ENCODE assay signal across 9 cellular contexts in the genomic region with DNA sequence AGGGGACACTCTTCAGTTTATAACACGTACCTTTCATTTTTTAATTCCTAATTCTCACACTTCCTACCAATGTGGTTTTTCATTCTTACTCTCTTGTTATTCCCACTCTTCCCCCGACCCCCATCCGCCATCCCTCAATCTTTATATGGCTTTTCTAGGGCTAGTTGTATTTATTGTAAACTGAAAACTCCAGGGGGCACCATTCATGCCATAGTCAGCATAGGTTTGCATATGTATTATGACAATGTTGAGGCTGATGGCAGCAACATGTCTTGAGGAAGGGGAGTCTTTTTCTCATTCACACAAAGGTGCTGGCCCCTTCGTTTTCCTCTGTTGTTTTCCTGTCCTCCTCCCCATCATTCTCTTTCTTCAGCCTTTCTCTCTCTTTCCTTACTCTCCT. TPM values are rescaled to one million over a fixed set of nuclear protein-coding genes. Genes with fewer than 3 reads are reported as not detected.
DNase-seq lines count a peak whose midpoint lies in the region; ATAC-seq and TF ChIP-seq lines count a peak whose summit lies in the region.
"Had no signal": no experiment of that assay in that cellular context is flagged by ENCODE, and none has a peak within 500 bp of the region (broad histone marks: within the 10 kb centered on the region; RNA-seq: fewer than 3 reads in every experiment).

No MANE protein-coding gene starts in this region.

- intact Hi-C loops in Right ventricle myocardium inferior (cut with DNase I) = loop anchor here (2.0 to 5.0 kb wide), 3 partner anchors 69 to 339 kb away; a partner anchor contains a TSS

- no peaks in the 10 kb centered on the region for H3K36me3 Mint-ChIP-seq in activated CD4-positive, alpha-beta T cell treated with anti-CD3 and anti-CD28 coated beads, Interleukin-2, amount 10 ng/mL, durations not matched to agents 7 days and 5 days (ENCODE audit: low read depth)
- no peaks in the 10 kb centered on the region for H3K36me3 Mint-ChIP-seq in neural crest cell (ENCODE audit: low read depth)
- H3K36me3 Mint-ChIP-seq: neural progenitor cell had no signal

- CTCF ChIA-PET in activated CD4-positive, alpha-beta T cell treated with anti-CD3 and anti-CD28 coated beads, Interleukin-2, amount 10 ng/mL, durations not matched to agents 7 days and 5 days (lab: Charles Lee) = interaction anchor here (1.3 to 2.1 kb wide), 2 partner anchors 152 to 159 kb away, joined by 3 to 10 read pairs; no protein-coding TSS in a partner anchor

- no peaks in the 10 kb centered on the region for H3K9me3 ChIP-seq in WERI-Rb-1 (ENCODE audit: severe bottlenecking)

- no peak overlapping the region for H3K4me3 Mint-ChIP-seq in activated CD4-positive, alpha-beta T cell treated with anti-CD3 and anti-CD28 coated beads, Interleukin-2, amount 10 ng/mL, durations not matched to agents 7 days and 5 days
- no peak overlapping the region for H3K4me3 Mint-ChIP-seq in neural crest cell
- H3K4me3 Mint-ChIP-seq: neural progenitor cell had no signal

- no peaks in the 10 kb centered on the region for H3K27me3 ChIP-seq in WERI-Rb-1 (ENCODE audit: insufficient read depth, low read depth, severe bottlenecking)
- H3K27me3 ChIP-seq: neural progenitor cell had no signal

- peak; percentile 9; the same call in 1 of the 2 replicates for TF ChIP-seq CTCF in WERI-Rb-1 (IDR thresholded peaks at IDR 0.05; ENCODE audit: low read depth, low read length)
- TF ChIP-seq CTCF in neural crest cell (conservative IDR thresholded peaks at IDR 0.05) = peak; percentile 28

- DNase-seq in activated CD4-positive, alpha-beta T cell treated with anti-CD3 and anti-CD28 coated beads, Interleukin-2, amount 10 ng/mL, durations not matched to agents 7 days and 5 days = peak; percentile 39
- DNase-seq in activated CD4-positive, alpha-beta T cell treated with anti-CD3 and anti-CD28 coated beads, Interleukin-2, amount 50 U/mL, for 48 hours = no peak
- no peak for DNase-seq in WERI-Rb-1
- DNase-seq in neural crest cell (ENCODE audit: low read depth, low spot score) = no peak
- no peak for DNase-seq in AG20443 (ENCODE audit: low spot score)
- DNase-seq in Right ventricle myocardium inferior (ENCODE audit: missing footprints) = no peak
- DNase-seq in stimulated activated naive CD8-positive, alpha-beta T cell treated with anti-CD3 and anti-CD28 coated beads, Interleukin-15, Interleukin-2, amounts not matched to agents 100 U/mL and 50 U/mL, for 24 hours = no peak

- 0 out of 2 replicates have a peak, but pooled peaks have one; percentile 10 for TF ChIP-seq RAD21 in Ishikawa (IDR thresholded peaks at IDR 0.05; ENCODE audit: low read depth)

- no peak overlapping the region for H3K27ac ChIP-seq in WERI-Rb-1
- H3K27ac ChIP-seq: neural progenitor cell had no signal

- H3K9me3 Mint-ChIP-seq in activated CD4-positive, alpha-beta T cell treated with anti-CD3 and anti-CD28 coated beads, Interleukin-2, amount 10 ng/mL, durations not matched to agents 7 days and 5 days = no peaks in the 10 kb centered on the region
- H3K9me3 Mint-ChIP-seq in neural crest cell = no peaks in the 10 kb centered on the region
- H3K9me3 Mint-ChIP-seq: neural progenitor cell had no signal

- ATAC-seq in Right ventricle myocardium inferior = no peak
- no peak for ATAC-seq in stimulated activated naive CD8-positive, alpha-beta T cell treated with anti-CD3 and anti-CD28 coated beads, Interleukin-15, Interleukin-2, amounts not matched to agents 100 U/mL and 50 U/mL, for 24 hours

- no peak for TF ChIP-seq EP300 in Ishikawa (IDR thresholded peaks at IDR 0.05; ENCODE audit: borderline replicate concordance)

- H3K27me3 Mint-ChIP-seq in activated CD4-positive, alpha-beta T cell treated with anti-CD3 and anti-CD28 coated beads, Interleukin-2, amount 10 ng/mL, durations not matched to agents 7 days and 5 days = no peaks in the 10 kb centered on the region
- peaks cover 6% of the 10 kb centered on the region for H3K27me3 Mint-ChIP-seq in neural crest cell (ENCODE audit: low read depth)

- POLR2A ChIA-PET in activated CD4-positive, alpha-beta T cell treated with anti-CD3 and anti-CD28 coated beads, Interleukin-2, amount 10 ng/mL, durations not matched to agents 7 days and 5 days (lab: Charles Lee) = no interaction called here

- no peaks in the 10 kb centered on the region for H3K36me3 ChIP-seq in WERI-Rb-1
- H3K36me3 ChIP-seq: neural progenitor cell had no signal

- H3K27ac Mint-ChIP-seq in activated CD4-positive, alpha-beta T cell treated with anti-CD3 and anti-CD28 coated beads, Interleukin-2, amount 10 ng/mL, durations not matched to agents 7 days and 5 days = peak overlapping the region; percentile 71
- H3K27ac Mint-ChIP-seq in neural crest cell (ENCODE audit: unreplicated experiment) = no peak overlapping the region
- H3K27ac Mint-ChIP-seq: neural progenitor cell had no signal

- peaks cover 29% of the 10 kb centered on the region for H3K4me1 Mint-ChIP-seq in activated CD4-positive, alpha-beta T cell treated with anti-CD3 and anti-CD28 coated beads, Interleukin-2, amount 10 ng/mL, durations not matched to agents 7 days and 5 days
- H3K4me1 Mint-ChIP-seq in neural crest cell = no peaks in the 10 kb centered on the region

- H3K4me3 ChIP-seq in WERI-Rb-1 (ENCODE audit: low read depth, low read length) = no peak overlapping the region
- H3K4me3 ChIP-seq: neural progenitor cell had no signal

TF ChIP-seq in Ishikawa, 13 proteins besides CTCF, POLR2A, EP300 and RAD21:
- TF ChIP-seq CEBPB (IDR thresholded peaks at IDR 0.05) = no peak
- TF ChIP-seq FOXM1 (IDR thresholded peaks at IDR 0.05; ENCODE audit: borderline replicate concordance, low read depth) = no peak
- TF ChIP-seq, protein P1, sequence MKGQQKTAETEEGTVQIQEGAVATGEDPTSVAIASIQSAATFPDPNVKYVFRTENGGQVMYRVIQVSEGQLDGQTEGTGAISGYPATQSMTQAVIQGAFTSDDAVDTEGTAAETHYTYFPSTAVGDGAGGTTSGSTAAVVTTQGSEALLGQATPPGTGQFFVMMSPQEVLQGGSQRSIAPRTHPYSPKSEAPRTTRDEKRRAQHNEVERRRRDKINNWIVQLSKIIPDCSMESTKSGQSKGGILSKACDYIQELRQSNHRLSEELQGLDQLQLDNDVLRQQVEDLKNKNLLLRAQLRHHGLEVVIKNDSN (IDR thresholded peaks at IDR 0.05) = no peak
- no peak for TF ChIP-seq TAF1 (IDR thresholded peaks at IDR 0.05; ENCODE audit: low read depth)
- no peak for TF ChIP-seq NFIC (IDR thresholded peaks at IDR 0.05)
- TF ChIP-seq ZBTB7A (IDR thresholded peaks at IDR 0.05; ENCODE audit: low read depth) = no peak
- no peak for TF ChIP-seq TEAD4 (IDR thresholded peaks at IDR 0.05)
- TF ChIP-seq EGR1 (IDR thresholded peaks at IDR 0.05) = no peak
- TF ChIP-seq, protein P2, sequence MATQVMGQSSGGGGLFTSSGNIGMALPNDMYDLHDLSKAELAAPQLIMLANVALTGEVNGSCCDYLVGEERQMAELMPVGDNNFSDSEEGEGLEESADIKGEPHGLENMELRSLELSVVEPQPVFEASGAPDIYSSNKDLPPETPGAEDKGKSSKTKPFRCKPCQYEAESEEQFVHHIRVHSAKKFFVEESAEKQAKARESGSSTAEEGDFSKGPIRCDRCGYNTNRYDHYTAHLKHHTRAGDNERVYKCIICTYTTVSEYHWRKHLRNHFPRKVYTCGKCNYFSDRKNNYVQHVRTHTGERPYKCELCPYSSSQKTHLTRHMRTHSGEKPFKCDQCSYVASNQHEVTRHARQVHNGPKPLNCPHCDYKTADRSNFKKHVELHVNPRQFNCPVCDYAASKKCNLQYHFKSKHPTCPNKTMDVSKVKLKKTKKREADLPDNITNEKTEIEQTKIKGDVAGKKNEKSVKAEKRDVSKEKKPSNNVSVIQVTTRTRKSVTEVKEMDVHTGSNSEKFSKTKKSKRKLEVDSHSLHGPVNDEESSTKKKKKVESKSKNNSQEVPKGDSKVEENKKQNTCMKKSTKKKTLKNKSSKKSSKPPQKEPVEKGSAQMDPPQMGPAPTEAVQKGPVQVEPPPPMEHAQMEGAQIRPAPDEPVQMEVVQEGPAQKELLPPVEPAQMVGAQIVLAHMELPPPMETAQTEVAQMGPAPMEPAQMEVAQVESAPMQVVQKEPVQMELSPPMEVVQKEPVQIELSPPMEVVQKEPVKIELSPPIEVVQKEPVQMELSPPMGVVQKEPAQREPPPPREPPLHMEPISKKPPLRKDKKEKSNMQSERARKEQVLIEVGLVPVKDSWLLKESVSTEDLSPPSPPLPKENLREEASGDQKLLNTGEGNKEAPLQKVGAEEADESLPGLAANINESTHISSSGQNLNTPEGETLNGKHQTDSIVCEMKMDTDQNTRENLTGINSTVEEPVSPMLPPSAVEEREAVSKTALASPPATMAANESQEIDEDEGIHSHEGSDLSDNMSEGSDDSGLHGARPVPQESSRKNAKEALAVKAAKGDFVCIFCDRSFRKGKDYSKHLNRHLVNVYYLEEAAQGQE (IDR thresholded peaks at IDR 0.05; ENCODE audit: low read depth) = no peak
- TF ChIP-seq YY1 (IDR thresholded peaks at IDR 0.05; ENCODE audit: low read depth) = no peak
- TF ChIP-seq, protein P3, sequence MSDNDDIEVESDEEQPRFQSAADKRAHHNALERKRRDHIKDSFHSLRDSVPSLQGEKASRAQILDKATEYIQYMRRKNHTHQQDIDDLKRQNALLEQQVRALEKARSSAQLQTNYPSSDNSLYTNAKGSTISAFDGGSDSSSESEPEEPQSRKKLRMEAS (IDR thresholded peaks at IDR 0.05) = no peak
- no peak for TF ChIP-seq CREB1 (IDR thresholded peaks at IDR 0.05; ENCODE audit: low read depth)
- TF ChIP-seq TCF12 (IDR thresholded peaks at IDR 0.05; ENCODE audit: low read depth) = no peak

RNA-seq across cellular contexts. Expression of a gene that starts 27.7 kb away (rescaled TPM):
- 10 to 100 TPM; 55.8 to 56.2 TPM for total RNA-seq in activated CD4-positive, alpha-beta T cell treated with anti-CD3 and anti-CD28 coated beads, Interleukin-2, amount 10 ng/mL, durations not matched to agents 7 days and 5 days
- total RNA-seq in neural crest cell (85.5 and 91.7 TPM in 2 replicates), Right ventricle myocardium inferior (35.6 TPM)
